Comparison of ENCODE assay signal across 21 cellular contexts in the genomic region with DNA sequence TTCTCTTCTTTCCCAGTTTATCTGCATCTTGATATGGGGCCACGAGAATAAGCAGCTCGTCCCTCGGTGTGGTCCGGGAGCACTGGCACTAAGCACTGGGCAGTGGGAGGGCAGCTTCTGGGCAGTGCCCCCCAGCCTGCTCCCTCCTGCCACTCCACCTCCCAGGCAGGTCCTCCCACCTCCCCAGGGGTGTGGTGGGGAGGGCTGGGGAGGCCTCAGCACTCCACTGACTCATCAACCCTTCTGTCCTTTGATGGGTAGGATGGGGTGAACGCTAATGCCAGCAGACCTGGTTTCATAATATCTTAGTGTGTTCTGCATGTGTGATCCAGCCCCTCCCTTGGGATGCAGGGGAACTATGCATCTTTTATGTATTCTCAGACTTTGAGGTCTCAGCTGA.
DNase-seq lines count a peak whose midpoint lies in the region; ATAC-seq, FAIRE-seq and TF ChIP-seq lines count a peak whose summit lies in the region.
"Had no signal": no experiment of that assay in that cellular context is flagged by ENCODE, and none has a peak within 500 bp of the region (broad histone marks: within the 10 kb centered on the region; RNA-seq: fewer than 3 reads in every experiment).

No MANE protein-coding gene starts in this region.

- no peak for TF ChIP-seq CTCF in VCaP (conservative IDR thresholded peaks at IDR 0.05)
- no peak for TF ChIP-seq CTCF in keratinocyte (optimal IDR thresholded peaks at IDR 0.05 in 1 of 3, IDR thresholded peaks at IDR 0.05 in 1 of 3, conservative IDR thresholded peaks at IDR 0.05 in 1 of 3; ENCODE audit: extremely low read depth in 1 of 3, insufficient read depth in 2 of 3, low read length in 3 of 3)
- TF ChIP-seq CTCF in prostate gland (IDR thresholded peaks at IDR 0.05): no peak
- no peak for TF ChIP-seq CTCF in MM.1S (IDR thresholded peaks at IDR 0.05; ENCODE audit: low read length)

- no peak for TF ChIP-seq POLR2A in prostate gland (IDR thresholded peaks at IDR 0.05)

- H3K4me3 ChIP-seq in keratinocyte (ENCODE audit: control insufficient read depth in 2 of 3, extremely low read depth in 1 of 3, insufficient read depth in 2 of 3, low read depth in 1 of 3, low read length in 3 of 3): no peak overlapping the region
- H3K4me3 ChIP-seq in prostate gland: no peak overlapping the region
- no peak overlapping the region for H3K4me3 ChIP-seq in MM.1S (ENCODE audit: low read length)
- H3K4me3 ChIP-seq: left lung, spleen, tibial artery had no signal

- H2AFZ ChIP-seq in keratinocyte (ENCODE audit: control insufficient read depth, low read length): no peak overlapping the region
- H2AFZ ChIP-seq in MM.1S (ENCODE audit: low read length): no peak overlapping the region

- WGBS in prostate gland: 67% methylated on average over 5 of the region's 5 CpGs

- H3K27me3 ChIP-seq in keratinocyte (ENCODE audit: control insufficient read depth, extremely low read depth, insufficient read depth, low read length): no peaks in the 10 kb centered on the region
- no peaks in the 10 kb centered on the region for H3K27me3 ChIP-seq in prostate gland (replicated peaks; ENCODE audit: insufficient read depth)
- no peaks in the 10 kb centered on the region for H3K27me3 ChIP-seq in MM.1S (replicated peaks; ENCODE audit: insufficient read depth, low read length)
- H3K27me3 ChIP-seq: left lung, tibial artery had no signal

- H3K36me3 ChIP-seq in keratinocyte (ENCODE audit: control insufficient read depth in 2 of 2, extremely low read depth in 1 of 2, insufficient read depth in 2 of 2, low read length in 2 of 2) (no peaks in the 10 kb centered on the region), prostate gland (no peaks in the 10 kb centered on the region), MM.1S (replicated peaks; ENCODE audit: insufficient read depth, low read length) (no peaks in the 10 kb centered on the region)
- H3K36me3 ChIP-seq: left lung, spleen, tibial artery had no signal

- no peaks in the 10 kb centered on the region for H3K9me2 ChIP-seq in MM.1S (replicated peaks; ENCODE audit: insufficient read depth, low read length)

- FAIRE-seq in keratinocyte (lab: Jason Lieb, UNC): no peak
- FAIRE-seq: GM19239 had no signal

- H3K9me1 ChIP-seq in keratinocyte (ENCODE audit: control insufficient read depth, extremely low read depth, insufficient read depth, low read length): no peaks in the 10 kb centered on the region

- no peak for ATAC-seq in GM18517 (IDR thresholded peaks at IDR 0.05; ENCODE audit: unreplicated experiment)
- ATAC-seq: activated CD4-positive, CD25-positive, alpha-beta regulatory T cell treated with anti-CD3 and anti-CD28 coated beads, Interleukin-2, amount 50 U/mL, for 24 hours had no signal

- H3K4me1 ChIP-seq in keratinocyte (ENCODE audit: control insufficient read depth, extremely low read depth, insufficient read depth, low read length): peaks cover 39% of the 10 kb centered on the region
- H3K4me1 ChIP-seq in prostate gland (replicated peaks): no peaks in the 10 kb centered on the region
- H3K4me1 ChIP-seq in MM.1S (ENCODE audit: low read length): no peaks in the 10 kb centered on the region
- H3K4me1 ChIP-seq: spleen had no signal

- H3K9me3 ChIP-seq in keratinocyte (ENCODE audit: control insufficient read depth, low read depth, low read length): no peaks in the 10 kb centered on the region
- H3K9me3 ChIP-seq in prostate gland: no peaks in the 10 kb centered on the region
- H3K9me3 ChIP-seq in MM.1S (replicated peaks; ENCODE audit: insufficient read depth, low read length): no peaks in the 10 kb centered on the region
- H3K9me3 ChIP-seq: left lung, tibial artery had no signal

- no peak overlapping the region for H3K9ac ChIP-seq in keratinocyte (ENCODE audit: control insufficient read depth, extremely low read depth, insufficient read depth, low read length)
- H3K9ac ChIP-seq in MM.1S (ENCODE audit: low read length): no peak overlapping the region

- intact Hi-C loops in prostate gland (cut with DNase I): no loop called here

- no peak overlapping the region for H3K4me2 ChIP-seq in keratinocyte (ENCODE audit: control insufficient read depth, extremely low read depth, insufficient read depth, low read depth, low read length)
- no peak overlapping the region for H3K4me2 ChIP-seq in MM.1S (ENCODE audit: low read depth, low read length)

- in situ Hi-C loops in Caki2 (cut with HindIII; ENCODE audit: low pct_unique_long_range_greater_than_20kb, low sequenced_read_pairs): no loop called here

- no peaks in the 10 kb centered on the region for H4K20me1 ChIP-seq in keratinocyte (ENCODE audit: control insufficient read depth, extremely low read depth, insufficient read depth, low read length)
- H4K20me1 ChIP-seq in MM.1S (ENCODE audit: insufficient read depth, low read length): no peaks in the 10 kb centered on the region

- DNase-seq in Caki2 (ENCODE audit: low read depth) (peak; percentile 66), keratinocyte (ENCODE audit: low read depth, low spot score) (peak; percentile 54), prostate gland (ENCODE audit: low spot score) (no peak), MM.1S (no peak), HUDEP-2 (lab: John Stamatoyannopoulos, UW; ENCODE audit: unreplicated experiment in 76 of 76) (no peak)
- DNase-seq in activated naive CD4-positive, alpha-beta T cell (lab: John Stamatoyannopoulos, UW): no peak
- DNase-seq: CD8-positive, alpha-beta memory T cell; central memory CD4-positive, alpha-beta T cell; effector CD8-positive, alpha-beta T cell; HFFc6; NCI-H1930; NCI-H510A; posterior cingulate gyrus; SIG-M5; spleen; tibial artery had no signal

- H3K79me2 ChIP-seq in keratinocyte (ENCODE audit: control insufficient read depth, insufficient read depth, low read length) (no peaks in the 10 kb centered on the region), MM.1S (ENCODE audit: low read length) (no peaks in the 10 kb centered on the region)

- dilution Hi-C loops in keratinocyte (cut with MboI; ENCODE audit: extremely low pct_ligation_motif_present, low sequenced_read_pairs): no loop called here

- H3K27ac ChIP-seq in VCaP (peak overlapping the region; percentile 44), keratinocyte (ENCODE audit: control insufficient read depth, insufficient read depth, low read length) (peak overlapping the region; percentile 68), prostate gland (peak overlapping the region; percentile 60 to 70), MM.1S (ENCODE audit: low read length) (no peak overlapping the region)
- H3K27ac ChIP-seq: spleen, tibial artery had no signal

- H3F3A ChIP-seq in MM.1S (ENCODE audit: insufficient read depth, low read length): no peaks in the 10 kb centered on the region

Comparison
In these comparisons a context has a peak if more than half of its experiments do, and no peak if none do; other contexts are left out.
1. DNase-seq: peak in Caki2 (single experiment) and keratinocyte (single experiment); none in prostate gland (single experiment), MM.1S (single experiment), HUDEP-2 (0 of 76) and activated naive CD4-positive, alpha-beta T cell (0 of 4).